In genomic region chr5:59828623-59829022, GRCh38 we compare ENCODE assay signal across 3 cellular contexts.
TF ChIP-seq lines count a peak whose summit lies in the region.

No MANE protein-coding gene starts in this region.

TF ChIP-seq in SK-N-SH, 30 proteins besides CTCF, POLR2A, EP300 and RAD21:
- TF ChIP-seq GABPA (IDR thresholded peaks at IDR 0.05; ENCODE audit: low read depth) (no peak), EZH2phosphoT487 (IDR thresholded peaks at IDR 0.05; ENCODE audit: borderline replicate concordance, low read depth) (no peak), USF2 (IDR thresholded peaks at IDR 0.05; ENCODE audit: borderline replicate concordance, low read depth, low read length) (no peak), RFX5 (IDR thresholded peaks at IDR 0.05; ENCODE audit: low read length) (no peak), TCF12 (IDR thresholded peaks at IDR 0.05) (no peak), SMC3 (IDR thresholded peaks at IDR 0.05; ENCODE audit: low read depth, low read length) (no peak), FOXJ3 (CRISPR knock-in tag; IDR thresholded peaks at IDR 0.05) (no peak), TAF1 (IDR thresholded peaks at IDR 0.05; ENCODE audit: borderline replicate concordance, low read depth, low read length) (no peak), IRF3 (IDR thresholded peaks at IDR 0.05; ENCODE audit: low read depth, low read length) (no peak)
TF ChIP-seq in SK-N-SH: peak in this region for 0.

TF ChIP-seq in SK-N-SH treated with all-trans-retinoic acid at 6 μM for 48 hours, 23 proteins besides CTCF, POLR2A, EP300 and RAD21:
- TF ChIP-seq ZFP3 (CRISPR knock-in tag; IDR thresholded peaks at IDR 0.05) (no peak), CREB5 (CRISPR knock-in tag; IDR thresholded peaks at IDR 0.05; ENCODE audit: low read depth) (no peak), ZFP30 (CRISPR knock-in tag; IDR thresholded peaks at IDR 0.05) (no peak), ZNF70 (CRISPR knock-in tag; IDR thresholded peaks at IDR 0.05) (no peak), ISL1 (CRISPR knock-in tag; IDR thresholded peaks at IDR 0.05) (no peak), TSHZ2 (CRISPR knock-in tag; IDR thresholded peaks at IDR 0.05) (no peak), ZC3H10 (CRISPR knock-in tag; IDR thresholded peaks at IDR 0.05) (no peak), CSDC2 (CRISPR knock-in tag; IDR thresholded peaks at IDR 0.05) (no peak), TCF4 (CRISPR knock-in tag; IDR thresholded peaks at IDR 0.05; ENCODE audit: borderline replicate concordance) (no peak), ZNF565 (CRISPR knock-in tag; conservative IDR thresholded peaks at IDR 0.05; ENCODE audit: low read depth) (no peak)

TF ChIP-seq in H1, 55 proteins besides CTCF, POLR2A, EP300 and RAD21:
- TF ChIP-seq BRCA1 (IDR thresholded peaks at IDR 0.05; ENCODE audit: low read depth, low read length) (no peak), SP4 (IDR thresholded peaks at IDR 0.05; ENCODE audit: low read length) (no peak), NRF1 (IDR thresholded peaks at IDR 0.05; ENCODE audit: low read depth, low read length) (no peak), SIX5 (IDR thresholded peaks at IDR 0.05; ENCODE audit: low read depth, low read length) (no peak), TAF7 (optimal IDR thresholded peaks at IDR 0.05; ENCODE audit: borderline replicate concordance, low read depth, low read length) (no peak), CREB1 (IDR thresholded peaks at IDR 0.05) (no peak), TEAD4 (IDR thresholded peaks at IDR 0.05; ENCODE audit: low read depth, low read length) (no peak), RNF2 (IDR thresholded peaks at IDR 0.05; ENCODE audit: borderline replicate concordance, low read depth, low read length, missing control alignments, poor library complexity, severe bottlenecking) (no peak), CEBPB (IDR thresholded peaks at IDR 0.05; ENCODE audit: low read depth, low read length) (no peak), RBBP5 (IDR thresholded peaks at IDR 0.05; ENCODE audit: borderline replicate concordance, low read depth, low read length) (no peak), BCL11A (IDR thresholded peaks at IDR 0.05; ENCODE audit: low read depth in 2 of 2, low read length in 2 of 2) (no peak), CBX8 (IDR thresholded peaks at IDR 0.05; ENCODE audit: borderline replicate concordance, low read depth, low read length) (no peak), USF2 (IDR thresholded peaks at IDR 0.05; ENCODE audit: low read length) (no peak), SIN3A (conservative IDR thresholded peaks at IDR 0.05 in 1 of 2, IDR thresholded peaks at IDR 0.05 in 1 of 2; ENCODE audit: low read depth in 1 of 2, low read length in 2 of 2) (no peak), EGR1 (IDR thresholded peaks at IDR 0.05; ENCODE audit: borderline replicate concordance, low read depth, low read length) (no peak), KDM5A (IDR thresholded peaks at IDR 0.05; ENCODE audit: low read length) (no peak), YY1 (IDR thresholded peaks at IDR 0.05; ENCODE audit: low read depth, low read length) (no peak), POU5F1 (IDR thresholded peaks at IDR 0.05; ENCODE audit: low read depth, low read length) (no peak)
TF ChIP-seq in H1: peak in this region for 0.
